10 cellular contexts compared by ENCODE assay signal in genomic region chr7:129122086-129122750, GRCh38. TPM values are rescaled to one million over a fixed set of nuclear protein-coding genes. Genes with fewer than 3 reads are reported as not detected.
DNase-seq lines count a peak whose midpoint lies in the region; ATAC-seq, FAIRE-seq and TF ChIP-seq lines count a peak whose summit lies in the region.
"Had no signal": no experiment of that assay in that cellular context is flagged by ENCODE, and none has a peak within 500 bp of the region (broad histone marks: within the 10 kb centered on the region; RNA-seq: fewer than 3 reads in every experiment).

No MANE protein-coding gene starts in this region.

- CTCF ChIA-PET in GM12878 (lab: Yijun Ruan, JAX): interaction anchor here (0.8 to 3.2 kb wide), 15 partner anchors 10 to 96 kb away, joined by 3 to 12 read pairs (median 5); partner anchors contain the start of gene TSPAN33

- H3K4me3 ChIP-seq in GM12878: peak overlapping the region; percentile 43; the same call in 1 of the 2 replicates
- no peak overlapping the region for H3K4me3 ChIP-seq in endodermal cell (ENCODE audit: low read length)

- H3K4me1 Mint-ChIP-seq in endodermal cell: no peaks in the 10 kb centered on the region

- 0% methylated on average over 2 of the region's 2 CpGs for WGBS in GM12878 (ENCODE audit: insufficient coverage, insufficient replicate concordance, low lambda C conversion rate, missing lambda C conversion rate)
- WGBS in endodermal cell (ENCODE audit: insufficient coverage in 1 of 2, insufficient read length in 1 of 2), 2 experiments: 83 to 100% methylated on average over 1 to 2 of the region's 2 CpGs

- no peaks in the 10 kb centered on the region for H3K79me2 ChIP-seq in GM12878 (ENCODE audit: control insufficient read depth, insufficient read depth, low read length)

- H3K27ac ChIP-seq in GM12878 (ENCODE audit: control insufficient read depth, insufficient read depth): peak overlapping the region; percentile 96
- no peak overlapping the region for H3K27ac ChIP-seq in endodermal cell (ENCODE audit: low read depth, low read length)

- RAD21 ChIA-PET in GM12878 (lab: Charles Lee; ENCODE audit: unreplicated experiment): interaction anchor here (0.5 to 2.5 kb wide), 21 partner anchors 11 to 199 kb away, joined by 3 to 23 read pairs (median 5); partner anchors contain the start of genes AHCYL2 and TSPAN33

- peaks cover 45% of the 10 kb centered on the region for H3K9me3 Mint-ChIP-seq in endodermal cell

- ATAC-seq in GM18505 (IDR thresholded peaks at IDR 0.05; ENCODE audit: unreplicated experiment) (peak; percentile 41), GM19468 (IDR thresholded peaks at IDR 0.05; ENCODE audit: extremely low read depth, unreplicated experiment) (peak; percentile 45), HG03097 (IDR thresholded peaks at IDR 0.05; ENCODE audit: low FRiP score, unreplicated experiment) (peak; percentile 57), GM12878 (peak; percentile 83)

- BruUV-seq in GM12878 (replicated peaks; lab: Mats Ljungman, UMichigan): no TSS peak

- H3K9me3 ChIP-seq in GM12878 (replicated peaks; ENCODE audit: control insufficient read depth, insufficient read depth, low read length): peaks cover 24% of the 10 kb centered on the region
- H3K9me3 ChIP-seq in endodermal cell (ENCODE audit: control insufficient read depth, low read length): peaks cover 25% of the 10 kb centered on the region

- DNase-seq in GM12878 (ENCODE audit: low read depth, low spot score): peak; percentile 84
- DNase-seq in endodermal cell: no peak
- DNase-seq in mucosa of gallbladder (ENCODE audit: low spot score): no peak
- no peak for DNase-seq in ureter (ENCODE audit: low spot score)
- no peak for DNase-seq in urothelium cell line (ENCODE audit: low spot score)
- DNase-seq: activated CD8-positive, alpha-beta memory T cell treated with anti-CD3 and anti-CD28 coated beads, Interleukin-2, amount 50 U/mL, for 4 hours had no signal

- peak in 1 of 2 experiments; percentile 28; a peak in 1 of 4 replicates for TF ChIP-seq EP300 in GM12878 (IDR thresholded peaks at IDR 0.05; ENCODE audit: borderline replicate concordance in 1 of 2, control insufficient read depth in 1 of 2, low read depth in 2 of 2, low read length in 2 of 2)

- no peaks in the 10 kb centered on the region for H4K20me1 ChIP-seq in GM12878 (ENCODE audit: control insufficient read depth, insufficient read depth)

- POLR2A ChIA-PET in GM12878 (lab: Charles Lee): interaction anchor here (0.5 to 2.0 kb wide), 20 partner anchors 9 to 188 kb away, joined by 3 to 12 read pairs (median 4); no protein-coding TSS in a partner anchor

- H3K36me3 ChIP-seq in GM12878 (ENCODE audit: control insufficient read depth in 2 of 2, insufficient read depth in 2 of 2, low read length in 1 of 2) (no peaks in the 10 kb centered on the region), endodermal cell (ENCODE audit: control insufficient read depth, insufficient read depth, low read length) (no peaks in the 10 kb centered on the region)

- H3K36me3 Mint-ChIP-seq in endodermal cell (ENCODE audit: low read depth): peaks cover 2% of the 10 kb centered on the region
- H3K36me3 Mint-ChIP-seq: IgD-negative memory B cell had no signal

- H2AFZ ChIP-seq in GM12878 (ENCODE audit: control insufficient read depth, low read depth, low read length): peak overlapping the region; percentile 15; the same call in 1 of the 2 replicates

- H3K4me2 ChIP-seq in GM12878 (ENCODE audit: control insufficient read depth, insufficient read depth): peak overlapping the region; percentile 84

- FAIRE-seq in GM12878 (lab: Jason Lieb, UNC) (peak; percentile 96), urothelium cell line (lab: Jason Lieb, UNC) (no peak)

- H3K27me3 Mint-ChIP-seq in endodermal cell (ENCODE audit: insufficient read depth): peaks cover 9% of the 10 kb centered on the region
- H3K27me3 Mint-ChIP-seq: IgD-negative memory B cell had no signal

- no peak overlapping the region for H3K4me3 Mint-ChIP-seq in endodermal cell

- TF ChIP-seq POLR2A in GM18505 (IDR thresholded peaks at IDR 0.05; ENCODE audit: borderline replicate concordance, extremely low read depth, insufficient read depth, insufficient read length) (no peak), GM12878 (IDR thresholded peaks at IDR 0.05; ENCODE audit: low read depth, low read length) (no peak)

- H3K9ac ChIP-seq in GM12878 (ENCODE audit: control insufficient read depth, insufficient read depth, low read length) (peak overlapping the region; percentile 64), endodermal cell (ENCODE audit: extremely low read depth, low read length, poor library complexity, severe bottlenecking) (no peak overlapping the region)

- H3K27ac Mint-ChIP-seq in endodermal cell: no peak overlapping the region

- TF ChIP-seq CTCF in GM12878 (IDR thresholded peaks at IDR 0.05 in 2 of 3, conservative IDR thresholded peaks at IDR 0.05 in 1 of 3; ENCODE audit: control insufficient read depth in 2 of 3, extremely low read depth in 1 of 3, insufficient read depth in 1 of 3, low read depth in 3 of 3, low read length in 3 of 3) (no peak), endodermal cell (conservative IDR thresholded peaks at IDR 0.05) (no peak)

- H3K27me3 ChIP-seq in GM12878 (replicated peaks in 1 of 2; ENCODE audit: control insufficient read depth in 2 of 2, insufficient read depth in 2 of 2, low read length in 1 of 2): no peaks in the 10 kb centered on the region
- no peaks in the 10 kb centered on the region for H3K27me3 ChIP-seq in endodermal cell (ENCODE audit: control insufficient read depth, insufficient read depth, low read length, poor library complexity, severe bottlenecking)

- intact Hi-C loops in GM12878 (cut with micrococcal nuclease; ENCODE audit: unreplicated experiment): loop anchor here (2.0 kb wide), 1 partner anchor 45 kb away; no protein-coding TSS in a partner anchor

- H3K4me1 ChIP-seq in GM12878 (ENCODE audit: control insufficient read depth, insufficient read depth, low read length) (peaks cover 36% of the 10 kb centered on the region), endodermal cell (ENCODE audit: control insufficient read depth, insufficient read depth, low read length) (no peaks in the 10 kb centered on the region)

- SMC1A ChIA-PET in GM12878 (lab: Charles Lee; ENCODE audit: uncharacterized antibody, unreplicated experiment): interaction anchor here (0.7 to 3.4 kb wide), 25 partner anchors 9 to 225 kb away, joined by 3 to 28 read pairs (median 5); partner anchors contain the start of gene TSPAN33

- in situ Hi-C loops in GM12878 (cut with MboI): no loop called here

- TF ChIP-seq RAD21 in GM12878 (IDR thresholded peaks at IDR 0.05; ENCODE audit: insufficient read depth, low read depth, low read length): 0 out of 2 replicates have a peak, but pooled peaks have one; percentile 4

TF ChIP-seq in GM12878, 131 proteins besides CTCF, POLR2A, EP300 and RAD21 (continues in another document):
- TF ChIP-seq NBN (IDR thresholded peaks at IDR 0.05) (0 out of 2 replicates have a peak, but pooled peaks have one; percentile 41), MXI1 (IDR thresholded peaks at IDR 0.05; ENCODE audit: low read depth, low read length) (0 out of 2 replicates have a peak, but pooled peaks have one; percentile 24), MEF2A (IDR thresholded peaks at IDR 0.05; ENCODE audit: insufficient read depth, low read depth, low read length) (peak; percentile 96), SKIL (IDR thresholded peaks at IDR 0.05; ENCODE audit: low read depth, poor library complexity, severe bottlenecking) (peak; percentile 79), MEF2B (IDR thresholded peaks at IDR 0.05; ENCODE audit: partially characterized antibody, poor library complexity, severe bottlenecking) (peak; percentile 76)

RNA-seq across cellular contexts. Expression of gene TSPAN33, which starts 22.3 kb away (rescaled TPM):
- total RNA-seq in GM12878 (2013; cell fraction: nucleolus; rRNA removed): 84.1 and 97.9 TPM in 2 replicates
- total RNA-seq in GM12878 (2014; rRNA removed): 108 and 109 TPM in 2 replicates
- 77.8 and 78.8 TPM in 2 replicates for total RNA-seq in GM12878 (2014; rRNA removed; fragmentation: Illumina TruSeq; extraction: Trizol)
- total RNA-seq in GM12878 (2021): 113 and 122 TPM in 2 replicates
- 145 TPM for polyA plus RNA-seq in GM12878 (2011; ENCODE audit: low read depth)
- 89.1 and 123 TPM in 2 replicates for polyA plus RNA-seq in GM12878 (2011; rRNA removed)
- 153 and 156 TPM in 2 replicates for polyA plus RNA-seq in GM12878 (2011; cell fraction: cytosol; rRNA removed)
- polyA plus RNA-seq in GM12878 (2011; cell fraction: nucleus; rRNA removed): 104 and 146 TPM in 2 replicates
- 192 and 193 TPM in 2 replicates for polyA plus RNA-seq in GM12878 (2012)
- 78.5 and 94.8 TPM in 2 replicates for polyA plus RNA-seq in GM12878 (2014; fragmentation: Illumina TruSeq; extraction: Trizol)
- polyA plus RNA-seq in GM12878 (2014; fragmentation: Nextera tagmentation; extraction: Ambion mirVana): 10 to 100 TPM; 17.8 to 30.0 TPM
- polyA plus RNA-seq in GM12878 (2014; rRNA removed): 95.6 and 99.0 TPM in 2 replicates
- 10 to 100 TPM; 12.0 to 15.8 TPM for polyA plus RNA-seq in GM12878 (2016; fragmentation: Nextera tagmentation; extraction: Ambion mirVana)
- polyA minus RNA-seq in GM12878 (2011; rRNA and poly(A)+ RNA removed): 183 and 197 TPM in 2 replicates
- polyA minus RNA-seq in GM12878 (2011; cell fraction: cytosol; rRNA and poly(A)+ RNA removed): 46.8 and 47.3 TPM in 2 replicates
- 43.9 and 58.9 TPM in 2 replicates for polyA minus RNA-seq in GM12878 (2011; cell fraction: nucleus; rRNA and poly(A)+ RNA removed)
- total RNA-seq in endodermal cell: 10 to 100 TPM; 33.2 to 35.6 TPM
- polyA plus RNA-seq in endodermal cell (2013, experiment 1 of 2): 23.2 TPM
- 23.9 TPM for polyA plus RNA-seq in endodermal cell (2013, experiment 2 of 2)
- 16.2 TPM for total RNA-seq in mucosa of gallbladder
- total RNA-seq in ureter: 11.1 TPM
